25 cellular contexts compared by ENCODE assay signal in the genomic region with DNA sequence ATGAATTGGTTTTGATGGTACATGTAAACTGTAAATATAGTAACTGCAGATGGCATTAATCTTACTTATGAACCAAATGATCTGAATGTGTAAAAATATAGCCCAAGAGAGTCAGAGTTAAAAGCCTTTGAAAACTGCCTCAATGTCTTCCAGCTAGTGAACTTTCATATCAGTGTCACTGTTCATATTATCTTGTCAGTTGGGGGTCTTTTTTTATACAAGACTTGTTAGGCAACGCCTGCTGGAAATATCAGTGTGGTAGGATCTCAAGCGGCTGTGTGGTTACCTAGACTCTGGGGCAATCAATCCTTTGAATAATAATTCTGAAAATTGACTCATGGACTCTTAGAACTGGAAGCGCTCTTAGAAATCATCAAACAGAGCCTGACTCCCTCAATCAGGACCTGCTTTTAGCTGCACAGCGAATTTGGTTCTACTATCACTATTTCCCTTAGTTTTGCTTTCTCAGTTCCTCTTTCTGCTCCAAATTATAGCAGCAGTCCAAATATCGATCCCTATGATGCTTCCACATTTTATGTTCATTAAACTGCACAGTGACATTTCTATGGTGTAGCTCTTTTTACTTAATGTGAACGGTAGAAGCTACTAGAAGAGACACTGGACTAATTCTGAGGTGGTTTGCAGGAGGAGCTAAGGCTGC.
DNase-seq lines count a peak whose midpoint lies in the region; TF ChIP-seq lines count a peak whose summit lies in the region.
"Had no signal": no experiment of that assay in that cellular context is flagged by ENCODE, and none has a peak within 500 bp of the region (broad histone marks: within the 10 kb centered on the region; RNA-seq: fewer than 3 reads in every experiment).

No MANE protein-coding gene starts in this region.

- no peaks in the 10 kb centered on the region for H3K9me3 ChIP-seq in vagina
- H3K9me3 ChIP-seq: BLaER1 treated with 17β-estradiol and CSF1 and Interleukin-3, amounts not matched to agents 10 nM and 100 nM; Caco-2; gastroesophageal sphincter; right atrium auricular region; thyroid gland had no signal

- peak overlapping the region; percentile 94 for H3K27ac ChIP-seq in vagina
- no peak overlapping the region for H3K27ac ChIP-seq in mesendoderm (ENCODE audit: low read depth, low read length)
- H3K27ac ChIP-seq: BLaER1 treated with 17β-estradiol and CSF1 and Interleukin-3, amounts not matched to agents 10 nM and 100 nM; right atrium auricular region; thyroid gland; VCaP had no signal

- no peak overlapping the region for H3K18ac ChIP-seq in mesendoderm (ENCODE audit: low read length)

- H3K36me3 ChIP-seq in vagina (no peaks in the 10 kb centered on the region), mesendoderm (ENCODE audit: control insufficient read depth, insufficient read depth, low read length) (no peaks in the 10 kb centered on the region)
- H3K36me3 ChIP-seq: BLaER1 treated with 17β-estradiol and CSF1 and Interleukin-3, amounts not matched to agents 10 nM and 100 nM; gastroesophageal sphincter; right atrium auricular region; thyroid gland had no signal

- H4K8ac ChIP-seq in mesendoderm (ENCODE audit: low read depth, low read length) = no peak overlapping the region

- H2AK5ac ChIP-seq in mesendoderm (ENCODE audit: low read length) = no peak overlapping the region

- no peak overlapping the region for H3K23ac ChIP-seq in mesendoderm (ENCODE audit: low read length)

- TF ChIP-seq POLR2A in vagina (IDR thresholded peaks at IDR 0.05) = no peak

- H2BK5ac ChIP-seq in mesendoderm (ENCODE audit: low read length) = no peak overlapping the region

- no peaks in the 10 kb centered on the region for H3K79me1 ChIP-seq in mesendoderm (ENCODE audit: low read length)

- no peak overlapping the region for H3K9ac ChIP-seq in mesendoderm (ENCODE audit: low read length)
- H3K9ac ChIP-seq: BLaER1 treated with 17β-estradiol and CSF1 and Interleukin-3, amounts not matched to agents 10 nM and 100 nM had no signal

- H3K4me2 ChIP-seq in mesendoderm (ENCODE audit: low read length) = no peak overlapping the region

- no peak overlapping the region for H2BK120ac ChIP-seq in mesendoderm (ENCODE audit: low read depth, low read length)

- peak overlapping the region; percentile 20 for H3K4me3 ChIP-seq in fibroblast of the aortic adventitia (ENCODE audit: low read depth, low read length)
- peak overlapping the region in 1 of 2 donors; percentile 28 for H3K4me3 ChIP-seq in vagina
- H3K4me3 ChIP-seq in mesendoderm (ENCODE audit: low read length) = no peak overlapping the region
- H3K4me3 ChIP-seq: BLaER1 treated with 17β-estradiol and CSF1 and Interleukin-3, amounts not matched to agents 10 nM and 100 nM; gastroesophageal sphincter; lung; right atrium auricular region; thyroid gland had no signal

- DNase-seq in SIG-M5 treated with dmso at 0.1 percent for 504 hours (lab: John Stamatoyannopoulos, UW; ENCODE audit: unreplicated experiment) (peak; percentile 43), SIG-M5 (lab: John Stamatoyannopoulos, UW) (no peak), RPMI8226 (peak; percentile 11), fibroblast of the aortic adventitia (ENCODE audit: low read depth) (peak; percentile 25), vagina (ENCODE audit: extremely low spot score in 2 of 2) (no peak), ACHN (no peak), mesendoderm (no peak), NCI-H1092 treated with DMSO at 0.1 percent for 48 hours (lab: John Stamatoyannopoulos, UW) (no peak)
- DNase-seq: activated CD8-positive, alpha-beta memory T cell treated with anti-CD3 and anti-CD28 coated beads, Interleukin-2, amount 50 U/mL, for 4 hours; activated effector memory CD4-positive, alpha-beta T cell treated with Interleukin-2 at 50 U/mL for 16 hours; activated naive CD8-positive, alpha-beta T cell treated with anti-CD3 and anti-CD28 coated beads, Interleukin-2, amount 10 ng/mL, durations not matched to agents 7 days and 5 days; Caco-2; effector CD4-positive, alpha-beta T cell; kidney; NCI-H146; NCI-H526; PC-3; SHP77; T-helper 2 cell; thyroid gland had no signal

- no peak overlapping the region for H2BK15ac ChIP-seq in mesendoderm (replicated peaks; ENCODE audit: low read depth)

- no peak overlapping the region for H4K5ac ChIP-seq in mesendoderm (ENCODE audit: low read length)

- intact Hi-C loops in vagina (cut with DNase I) = no loop called here

- H3K27me3 ChIP-seq in vagina = no peaks in the 10 kb centered on the region
- no peaks in the 10 kb centered on the region for H3K27me3 ChIP-seq in mesendoderm (ENCODE audit: insufficient read depth, low read length, poor library complexity)
- H3K27me3 ChIP-seq: BLaER1 treated with 17β-estradiol and CSF1 and Interleukin-3, amounts not matched to agents 10 nM and 100 nM; gastroesophageal sphincter; right atrium auricular region; thyroid gland had no signal

- H3K79me2 ChIP-seq in mesendoderm (ENCODE audit: control insufficient read depth, insufficient read depth, low read length) = no peaks in the 10 kb centered on the region

- no peak overlapping the region for H3K56ac ChIP-seq in mesendoderm (ENCODE audit: low read length)

- in situ Hi-C loops in ACHN (cut with HindIII; ENCODE audit: low pct_ligation_motif_present, low pct_unique_long_range_greater_than_20kb, low sequenced_read_pairs) = no loop called here

- TF ChIP-seq CTCF in fibroblast of the aortic adventitia (IDR thresholded peaks at IDR 0.05; ENCODE audit: insufficient read depth, low read length) = no peak
- TF ChIP-seq CTCF in vagina (IDR thresholded peaks at IDR 0.05) = no peak

- no peak overlapping the region for H3K4ac ChIP-seq in mesendoderm (ENCODE audit: low read depth, low read length)

- WGBS in mesendoderm (ENCODE audit: extremely low coverage, insufficient coverage, low lambda C conversion rate) = no CpG with 5 or more reads among the region's 6 CpGs

- H3K4me1 ChIP-seq in vagina (peaks cover 27% of the 10 kb centered on the region), mesendoderm (ENCODE audit: control insufficient read depth, low read depth, low read length) (no peaks in the 10 kb centered on the region)
- H3K4me1 ChIP-seq: thyroid gland had no signal

Comparison
In these comparisons a context has a peak if more than half of its experiments do, and no peak if none do; other contexts are left out.
1. DNase-seq: peak in SIG-M5 treated with dmso at 0.1 percent for 504 hours (single experiment), RPMI8226 (single experiment) and fibroblast of the aortic adventitia (single experiment); none in SIG-M5 (single experiment), vagina (0 of 2), ACHN (single experiment), mesendoderm (single experiment) and NCI-H1092 treated with DMSO at 0.1 percent for 48 hours (single experiment).